Comparison of ENCODE assay signal across 1 cellular context in genomic region chr5:180645609-180646204, GRCh38.
TF ChIP-seq lines count a peak whose summit lies in the region.

No MANE protein-coding gene starts in this region.

TF ChIP-seq in HepG2, 621 proteins besides CTCF, POLR2A, EP300 and RAD21:
- TF ChIP-seq MTF2 (CRISPR knock-in tag; IDR thresholded peaks at IDR 0.05; ENCODE audit: borderline replicate concordance): 0 out of 2 replicates have a peak, but pooled peaks have one; percentile 21
- TF ChIP-seq ZNF687 (CRISPR knock-in tag; IDR thresholded peaks at IDR 0.05): peak; percentile 7; the same call in 1 of the 2 replicates
- TF ChIP-seq ZNF280D (CRISPR knock-in tag; IDR thresholded peaks at IDR 0.05): no peak
